Comparison of ENCODE assay signal across 8 cellular contexts in the genomic region with DNA sequence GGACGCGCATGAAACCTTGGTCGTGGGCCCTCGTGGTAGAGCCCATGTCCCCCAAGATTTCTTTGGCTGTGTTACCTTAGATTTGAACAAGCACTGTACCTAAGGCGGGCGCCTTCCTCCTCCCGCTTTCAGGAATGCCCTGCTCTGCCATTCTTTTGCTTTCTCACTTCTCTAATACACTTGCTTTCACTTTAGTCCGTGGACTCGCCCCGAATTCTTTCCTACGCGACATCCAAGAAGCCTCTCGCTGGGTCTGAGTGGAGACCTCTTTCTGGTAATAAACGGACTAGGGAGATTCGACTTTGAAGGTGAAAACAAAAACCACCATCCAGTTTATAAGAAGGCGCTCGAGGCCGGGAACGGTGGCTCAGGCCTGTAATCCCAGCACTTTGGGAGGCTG. TPM values are rescaled to one million over a fixed set of nuclear protein-coding genes. Genes with fewer than 3 reads are reported as not detected.
DNase-seq lines count a peak whose midpoint lies in the region; ATAC-seq lines count a peak whose summit lies in the region.

No MANE protein-coding gene starts in this region.

- no peak for DNase-seq in activated T-cell treated with anti-CD3 and anti-CD28 coated beads, Interleukin-2, amount 50 U/mL, for 4 hours
- DNase-seq in activated T-cell treated with anti-CD3 and anti-CD28 coated beads for 4 hours: no peak
- no peak for DNase-seq in activated T-helper 1 cell treated with anti-CD3 and anti-CD28 coated beads, Interleukin-12 subunit alpha, Interleukin-12 subunit beta, Interleukin-2, Interleukin-4 antibody, amounts not matched to agents 30 ng/mL and 10 ng/mL and 1 ng/mL, durations not matched to agents 14 hours and 24 hours and 36 hours (ENCODE audit: low spot score)
- DNase-seq in effector CD4-positive, alpha-beta T cell: no peak
- DNase-seq in NCI-H774 (lab: John Stamatoyannopoulos, UW): no peak
- no peak for DNase-seq in NCI-H526 (lab: John Stamatoyannopoulos, UW)

- no peaks in the 10 kb centered on the region for H3K27me3 ChIP-seq in iPS-20b (ENCODE audit: insufficient read depth, low read length)
- H3K27me3 ChIP-seq in thymus (ENCODE audit: control insufficient read depth, insufficient read depth): no peaks in the 10 kb centered on the region

- H3K9me3 ChIP-seq in iPS-20b (ENCODE audit: insufficient read depth, low read depth, low read length) (no peaks in the 10 kb centered on the region), thymus (ENCODE audit: control insufficient read depth) (no peaks in the 10 kb centered on the region)

- H3K27ac Mint-ChIP-seq in activated T-helper 1 cell treated with anti-CD3 and anti-CD28 coated beads, Interleukin-12 subunit alpha, Interleukin-12 subunit beta, Interleukin-2, Interleukin-4 antibody, amounts not matched to agents 30 ng/mL and 10 ng/mL and 1 ng/mL, durations not matched to agents 14 hours and 24 hours and 36 hours: peak overlapping the region; percentile 82

- no peaks in the 10 kb centered on the region for H3K27me3 Mint-ChIP-seq in activated T-cell treated with anti-CD3 and anti-CD28 coated beads, Interleukin-2, amount 50 U/mL, for 4 hours (ENCODE audit: low read depth)
- no peaks in the 10 kb centered on the region for H3K27me3 Mint-ChIP-seq in activated T-helper 1 cell treated with anti-CD3 and anti-CD28 coated beads, Interleukin-12 subunit alpha, Interleukin-12 subunit beta, Interleukin-2, Interleukin-4 antibody, amounts not matched to agents 30 ng/mL and 10 ng/mL and 1 ng/mL, durations not matched to agents 14 hours and 24 hours and 36 hours (ENCODE audit: insufficient read depth)

- no peaks in the 10 kb centered on the region for H3K9me3 Mint-ChIP-seq in activated T-cell treated with anti-CD3 and anti-CD28 coated beads, Interleukin-2, amount 50 U/mL, for 4 hours
- no peaks in the 10 kb centered on the region for H3K9me3 Mint-ChIP-seq in activated T-helper 1 cell treated with anti-CD3 and anti-CD28 coated beads, Interleukin-12 subunit alpha, Interleukin-12 subunit beta, Interleukin-2, Interleukin-4 antibody, amounts not matched to agents 30 ng/mL and 10 ng/mL and 1 ng/mL, durations not matched to agents 14 hours and 24 hours and 36 hours

- no peak for ATAC-seq in activated T-cell treated with anti-CD3 and anti-CD28 coated beads, Interleukin-2, amount 50 U/mL, for 4 hours

- 87% methylated on average over 19 of the region's 19 CpGs for WGBS in thymus

- H3K4me3 Mint-ChIP-seq in activated T-cell treated with anti-CD3 and anti-CD28 coated beads, Interleukin-2, amount 50 U/mL, for 4 hours: peak overlapping the region; percentile 96
- peak overlapping the region; percentile 92 for H3K4me3 Mint-ChIP-seq in activated T-helper 1 cell treated with anti-CD3 and anti-CD28 coated beads, Interleukin-12 subunit alpha, Interleukin-12 subunit beta, Interleukin-2, Interleukin-4 antibody, amounts not matched to agents 30 ng/mL and 10 ng/mL and 1 ng/mL, durations not matched to agents 14 hours and 24 hours and 36 hours

- peak overlapping the region; percentile 98 for H3K4me3 ChIP-seq in iPS-20b (ENCODE audit: low read length)
- H3K4me3 ChIP-seq in thymus (ENCODE audit: low read length): peak overlapping the region; percentile 14

- no peak overlapping the region for H3K27ac ChIP-seq in iPS-20b (ENCODE audit: low read length)
- H3K27ac ChIP-seq in thymus (ENCODE audit: low read depth): peak overlapping the region; percentile 94

- peaks cover 6% of the 10 kb centered on the region for H3K36me3 Mint-ChIP-seq in activated T-cell treated with anti-CD3 and anti-CD28 coated beads, Interleukin-2, amount 50 U/mL, for 4 hours (ENCODE audit: insufficient read depth)
- peaks cover 21% of the 10 kb centered on the region for H3K36me3 Mint-ChIP-seq in activated T-helper 1 cell treated with anti-CD3 and anti-CD28 coated beads, Interleukin-12 subunit alpha, Interleukin-12 subunit beta, Interleukin-2, Interleukin-4 antibody, amounts not matched to agents 30 ng/mL and 10 ng/mL and 1 ng/mL, durations not matched to agents 14 hours and 24 hours and 36 hours (ENCODE audit: low read depth)

- H3K36me3 ChIP-seq in iPS-20b (ENCODE audit: insufficient read depth, low read depth, low read length) (peaks cover 26% of the 10 kb centered on the region), thymus (ENCODE audit: control insufficient read depth, insufficient read depth) (peaks cover 3% of the 10 kb centered on the region)

- H3K4me1 Mint-ChIP-seq in activated T-cell treated with anti-CD3 and anti-CD28 coated beads, Interleukin-2, amount 50 U/mL, for 4 hours (ENCODE audit: low read depth): peaks cover 52% of the 10 kb centered on the region
- peaks cover 42% of the 10 kb centered on the region for H3K4me1 Mint-ChIP-seq in activated T-helper 1 cell treated with anti-CD3 and anti-CD28 coated beads, Interleukin-12 subunit alpha, Interleukin-12 subunit beta, Interleukin-2, Interleukin-4 antibody, amounts not matched to agents 30 ng/mL and 10 ng/mL and 1 ng/mL, durations not matched to agents 14 hours and 24 hours and 36 hours (ENCODE audit: low read depth)

- peak overlapping the region; percentile 95; the same call in 1 of the 2 replicates for H3K9ac ChIP-seq in iPS-20b (ENCODE audit: low read depth, low read length)

- intact Hi-C loops in activated T-helper 1 cell treated with anti-CD3 and anti-CD28 coated beads, Interleukin-12 subunit alpha, Interleukin-12 subunit beta, Interleukin-2, Interleukin-4 antibody, amounts not matched to agents 30 ng/mL and 10 ng/mL and 1 ng/mL, durations not matched to agents 14 hours and 24 hours and 36 hours (cut with micrococcal nuclease): loop anchor here (2.0 to 10.0 kb wide), 4 partner anchors 56 to 478 kb away; partner anchors contain the start of genes KIAA0930, RIBC2 and SMC1B

- peaks cover 21% of the 10 kb centered on the region for H3K4me1 ChIP-seq in iPS-20b (ENCODE audit: insufficient read depth, low read length)
- H3K4me1 ChIP-seq in thymus (ENCODE audit: control insufficient read depth, insufficient read depth, low read length): peaks cover 20% of the 10 kb centered on the region

RNA-seq across cellular contexts. Expression of gene NUP50, which starts 1.2 kb away (rescaled TPM):
- 100 to 1,000 TPM; 155 to 164 (median 163) TPM for total RNA-seq in activated T-cell treated with anti-CD3 and anti-CD28 coated beads, Interleukin-2, amount 50 U/mL, for 4 hours
- total RNA-seq in activated T-helper 1 cell treated with anti-CD3 and anti-CD28 coated beads, Interleukin-12 subunit alpha, Interleukin-12 subunit beta, Interleukin-2, Interleukin-4 antibody, amounts not matched to agents 30 ng/mL and 10 ng/mL and 1 ng/mL, durations not matched to agents 14 hours and 24 hours and 36 hours: 156 and 164 TPM in 2 replicates
- polyA plus RNA-seq in thymus: 40.6 TPM
